26 cellular contexts compared by ENCODE assay signal in the genomic region with DNA sequence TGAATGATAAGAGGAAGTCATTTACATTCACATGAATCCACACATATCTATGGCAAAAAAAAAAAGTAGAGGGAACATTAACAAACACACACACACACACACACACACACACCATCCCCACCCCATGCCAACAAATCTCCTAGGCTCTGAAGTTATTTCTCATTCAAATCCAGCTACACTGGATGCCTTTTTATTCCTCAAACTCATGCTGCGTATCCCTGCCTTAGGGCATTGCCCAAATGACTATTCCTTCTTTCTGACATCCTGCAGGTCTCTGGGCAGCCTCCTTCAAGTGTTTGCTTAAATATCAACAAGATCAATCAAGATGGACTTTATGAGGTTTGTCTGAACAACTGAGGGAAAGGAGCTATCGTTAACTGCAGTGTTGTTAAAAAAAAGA.
"Had no signal": no experiment of that assay in that cellular context is flagged by ENCODE, and none has a peak within 500 bp of the region (broad histone marks: within the 10 kb centered on the region; RNA-seq: fewer than 3 reads in every experiment).

No MANE protein-coding gene starts in this region.

- H3K9me3 ChIP-seq: colonic mucosa, esophagus squamous epithelium, gastroesophageal sphincter, heart left ventricle, left lung, lower lobe of right lung, mucosa of descending colon had no signal

- H3K27me3 ChIP-seq: colonic mucosa, esophagus squamous epithelium, gastroesophageal sphincter, hepatocyte, left lung had no signal

- H3K4me2 ChIP-seq: hepatocyte had no signal

- H3K36me3 Mint-ChIP-seq: mesothelial cell of epicardium; naive B cell; naive thymus-derived CD8-positive, alpha-beta T cell had no signal

- H3K4me1 ChIP-seq: colonic mucosa, esophagus squamous epithelium, gastroesophageal sphincter, heart left ventricle, left lung, lower lobe of right lung had no signal

- H3K79me2 ChIP-seq: hepatocyte had no signal

- H2AFZ ChIP-seq: hepatocyte had no signal

- H3K4me3 Mint-ChIP-seq: dendritic cell treated with granulocyte-macrophage colony-stimulating factor and Interleukin-4, amounts not matched to agents 40 ng/mL and 50 ng/mL, for 4 days; effector memory CD8-positive, alpha-beta T cell; endodermal cell; mesothelial cell of epicardium; naive B cell; naive thymus-derived CD8-positive, alpha-beta T cell had no signal

- H3K4me3 ChIP-seq: colonic mucosa, esophagus squamous epithelium, gastroesophageal sphincter, heart left ventricle, hepatocyte, left lung, lower lobe of right lung, mucosa of descending colon had no signal

- H3K27ac Mint-ChIP-seq: dendritic cell treated with granulocyte-macrophage colony-stimulating factor and Interleukin-4, amounts not matched to agents 40 ng/mL and 50 ng/mL, for 4 days; effector memory CD8-positive, alpha-beta T cell; endodermal cell; mesothelial cell of epicardium; naive B cell; naive thymus-derived CD8-positive, alpha-beta T cell had no signal

- H3K9me3 Mint-ChIP-seq: dendritic cell treated with granulocyte-macrophage colony-stimulating factor and Interleukin-4, amounts not matched to agents 40 ng/mL and 50 ng/mL, for 4 days; effector memory CD8-positive, alpha-beta T cell; naive thymus-derived CD8-positive, alpha-beta T cell had no signal

- DNase-seq: colonic mucosa; cortex of kidney; effector CD8-positive, alpha-beta T cell; effector memory CD8-positive, alpha-beta T cell; endodermal cell; erythroblast; esophagus squamous epithelium; foreskin fibroblast; heart left ventricle; left cardiac atrium; left lung; left ventricle myocardium superior; lower lobe of right lung; mesenchymal stem cell; mucosa of descending colon; naive B cell; naive thymus-derived CD8-positive, alpha-beta T cell had no signal

- H3K36me3 ChIP-seq: colonic mucosa, esophagus squamous epithelium, gastroesophageal sphincter, heart left ventricle, left lung, lower lobe of right lung had no signal

- FAIRE-seq: endometrium, frontal cortex, islet of Langerhans, keratinocyte had no signal

- H3K27ac ChIP-seq: colonic mucosa, epithelial cell of prostate, esophagus squamous epithelium, gastroesophageal sphincter, heart left ventricle, hepatocyte, left lung, lower lobe of right lung had no signal

- H3K4me1 Mint-ChIP-seq: endodermal cell; mesothelial cell of epicardium; naive B cell; naive thymus-derived CD8-positive, alpha-beta T cell had no signal
